8 cellular contexts compared by ENCODE assay signal in the genomic region with DNA sequence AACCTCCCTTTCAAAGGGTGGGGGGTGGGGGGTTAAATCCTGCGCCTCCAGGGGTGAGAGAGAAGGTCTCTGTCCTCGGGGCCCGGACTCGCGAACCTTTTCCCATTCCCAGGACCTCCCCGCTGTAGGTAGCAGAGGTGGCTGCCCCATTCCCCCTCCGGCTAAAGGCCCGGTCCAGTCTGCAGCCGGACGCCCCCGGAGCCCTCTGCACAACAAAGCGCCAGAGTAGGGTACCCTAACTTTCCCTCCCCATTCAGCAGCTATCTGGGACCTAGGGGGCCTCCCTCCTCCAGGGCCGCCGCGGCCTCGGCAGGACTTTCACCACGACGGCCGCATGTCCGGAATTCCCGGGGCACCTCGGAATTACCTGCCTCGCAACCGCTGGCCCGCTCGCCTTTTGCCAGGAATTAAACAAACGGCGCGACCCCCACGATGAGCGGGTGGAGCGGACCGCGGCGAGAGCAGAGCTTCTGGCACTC. TPM values are rescaled to one million over a fixed set of nuclear protein-coding genes. Genes with fewer than 3 reads are reported as not detected.
A peak's percentile ranks its signal among the peaks of the same experiment; 100 is the strongest.
DNase-seq lines count a peak whose midpoint lies in the region; ATAC-seq lines count a peak whose summit lies in the region.

No MANE protein-coding gene starts in this region.

- H3K4me1 Mint-ChIP-seq in T-helper 2 cell treated with Interferon-gamma antibody and Interleukin-4, amounts not matched to agents 5 μg/mL and 100 μg/mL, for 36 hours (ENCODE audit: low read depth): peaks cover 35% of the 10 kb centered on the region
- peaks cover 12 to 53% (median 47%) of the 10 kb centered on the region in 7 donors for H3K4me1 Mint-ChIP-seq in naive thymus-derived CD4-positive, alpha-beta T cell

- H3K27me3 ChIP-seq in naive thymus-derived CD4-positive, alpha-beta T cell (ENCODE audit: control insufficient read depth in 2 of 2, insufficient read depth in 2 of 2, low read length in 2 of 2): no peaks in the 10 kb centered on the region

- H3K4me1 ChIP-seq in naive thymus-derived CD4-positive, alpha-beta T cell (ENCODE audit: control insufficient read depth in 2 of 2, insufficient read depth in 2 of 2, low read length in 2 of 2): peaks cover 22 to 28% of the 10 kb centered on the region in 2 donors

- H3K9me3 ChIP-seq in naive thymus-derived CD4-positive, alpha-beta T cell (ENCODE audit: control insufficient read depth in 2 of 3, low read length in 3 of 3): no peaks in the 10 kb centered on the region

- peaks cover 37% of the 10 kb centered on the region for H3K36me3 Mint-ChIP-seq in T-helper 2 cell treated with Interferon-gamma antibody and Interleukin-4, amounts not matched to agents 5 μg/mL and 100 μg/mL, for 36 hours (ENCODE audit: low read depth)
- H3K36me3 Mint-ChIP-seq in naive thymus-derived CD4-positive, alpha-beta T cell: peaks cover 0 to 33% (median 0%) of the 10 kb centered on the region in 5 donors

- POLR2A ChIA-PET in naive thymus-derived CD4-positive, alpha-beta T cell (lab: Charles Lee): no interaction called here

- peaks cover 0 to 21% (median 0%) of the 10 kb centered on the region in 3 experiments for H3K36me3 ChIP-seq in naive thymus-derived CD4-positive, alpha-beta T cell (ENCODE audit: control insufficient read depth in 2 of 3, insufficient read depth in 3 of 3, low read length in 3 of 3)

- peak; percentile 17 for DNase-seq in stimulated activated CD4-positive, alpha-beta T cell treated with anti-CD3 and anti-CD28 coated beads, Interleukin-12 subunit alpha, Interleukin-12 subunit beta, amount 100 ng/mL, for 4 hours
- DNase-seq in stimulated activated CD4-positive, alpha-beta T cell treated with anti-CD3 and anti-CD28 coated beads, Interleukin-2, amount 100 ng/mL, for 48 hours: no peak
- DNase-seq in T-helper 2 cell treated with Interferon-gamma antibody and Interleukin-4, amounts not matched to agents 5 μg/mL and 100 μg/mL, for 36 hours (ENCODE audit: low spot score): no peak
- DNase-seq in epithelial cell of prostate (ENCODE audit: low read depth, low spot score) (no peak), NCI-H345 treated with DMSO at 0.1 percent for 48 hours (lab: John Stamatoyannopoulos, UW; ENCODE audit: unreplicated experiment) (no peak)
- DNase-seq in naive thymus-derived CD4-positive, alpha-beta T cell: peak in 4 of 9 donors; percentile 9 to 41 (median 15)

- H3K4me3 Mint-ChIP-seq in T-helper 2 cell treated with Interferon-gamma antibody and Interleukin-4, amounts not matched to agents 5 μg/mL and 100 μg/mL, for 36 hours: peak overlapping the region; percentile 98
- peak overlapping the region; percentile 91 to 99 (median 96) for H3K4me3 Mint-ChIP-seq in naive thymus-derived CD4-positive, alpha-beta T cell

- no peaks in the 10 kb centered on the region for H3K9me3 Mint-ChIP-seq in T-helper 2 cell treated with Interferon-gamma antibody and Interleukin-4, amounts not matched to agents 5 μg/mL and 100 μg/mL, for 36 hours
- peaks cover 0 to 5% (median 0%) of the 10 kb centered on the region in 11 donors for H3K9me3 Mint-ChIP-seq in naive thymus-derived CD4-positive, alpha-beta T cell

- CTCF ChIA-PET in naive thymus-derived CD4-positive, alpha-beta T cell (lab: Charles Lee): no interaction called here

- H3K27ac Mint-ChIP-seq in T-helper 2 cell treated with Interferon-gamma antibody and Interleukin-4, amounts not matched to agents 5 μg/mL and 100 μg/mL, for 36 hours: peak overlapping the region; percentile 92
- peak overlapping the region in 7 of 9 donors; percentile 78 to 99 (median 91) for H3K27ac Mint-ChIP-seq in naive thymus-derived CD4-positive, alpha-beta T cell

- peak overlapping the region; percentile 77 for H3K4me3 ChIP-seq in naive thymus-derived CD4-positive, alpha-beta T cell (ENCODE audit: low read length)

- ATAC-seq in naive thymus-derived CD4-positive, alpha-beta T cell: no peak
- ATAC-seq in HG02588 (IDR thresholded peaks at IDR 0.05; ENCODE audit: unreplicated experiment): no peak
- no peak for ATAC-seq in HG02973 (IDR thresholded peaks at IDR 0.05; ENCODE audit: unreplicated experiment)

- peak overlapping the region; percentile 76 for H3K27ac ChIP-seq in epithelial cell of prostate
- peak overlapping the region; percentile 73 for H3K27ac ChIP-seq in naive thymus-derived CD4-positive, alpha-beta T cell (ENCODE audit: low read depth, low read length)

- H3K27me3 Mint-ChIP-seq in T-helper 2 cell treated with Interferon-gamma antibody and Interleukin-4, amounts not matched to agents 5 μg/mL and 100 μg/mL, for 36 hours (ENCODE audit: low read depth): peaks cover 13% of the 10 kb centered on the region
- H3K27me3 Mint-ChIP-seq in naive thymus-derived CD4-positive, alpha-beta T cell: peaks cover 0 to 20% (median 0%) of the 10 kb centered on the region in 5 donors

- intact Hi-C loops in naive thymus-derived CD4-positive, alpha-beta T cell (cut with micrococcal nuclease): loop anchor here (1.0 to 10.0 kb wide), 17 partner anchors 67 to 1823 kb away; a partner anchor contains a TSS

RNA-seq across cellular contexts. Expression of a gene that starts 1.7 kb away (rescaled TPM):
- 100 to 1,000 TPM in 1 of 5 experiments, 10 to 100 TPM in 4; 15.8 to 156 (median 61.9) TPM for total RNA-seq in naive thymus-derived CD4-positive, alpha-beta T cell
- 10 to 100 TPM; 30.0 to 36.8 TPM for polyA plus RNA-seq in naive thymus-derived CD4-positive, alpha-beta T cell
